8 cellular contexts compared by ENCODE assay signal in genomic region chr3:71752911-71753715, GRCh38. TPM values are rescaled to one million over a fixed set of nuclear protein-coding genes. Genes with fewer than 3 reads are reported as not detected.
DNase-seq lines count a peak whose midpoint lies in the region; ATAC-seq, FAIRE-seq and TF ChIP-seq lines count a peak whose summit lies in the region.

No MANE protein-coding gene starts in this region.

- H3K9me3 Mint-ChIP-seq in T-helper 2 cell treated with Interferon-gamma antibody and Interleukin-4, amounts not matched to agents 5 μg/mL and 100 μg/mL, for 36 hours = no peaks in the 10 kb centered on the region

- CTCF ChIA-PET in GM12878 (lab: Yijun Ruan, JAX) = no interaction called here

- H3K9ac ChIP-seq in GM12878 (ENCODE audit: control insufficient read depth, insufficient read depth, low read length) = no peak overlapping the region

- H3K4me1 ChIP-seq in GM12878 (ENCODE audit: control insufficient read depth, insufficient read depth, low read length) = no peaks in the 10 kb centered on the region
- no peaks in the 10 kb centered on the region for H3K4me1 ChIP-seq in right lobe of liver
- peaks cover 4% of the 10 kb centered on the region for H3K4me1 ChIP-seq in testis

- H3K4me1 Mint-ChIP-seq in T-helper 2 cell treated with Interferon-gamma antibody and Interleukin-4, amounts not matched to agents 5 μg/mL and 100 μg/mL, for 36 hours (ENCODE audit: low read depth) = peaks cover 2% of the 10 kb centered on the region

- RAD21 ChIA-PET in GM12878 (lab: Charles Lee; ENCODE audit: unreplicated experiment) = no interaction called here

- in situ Hi-C loops in GM12878 (cut with MboI) = no loop called here

- peaks cover 70% of the 10 kb centered on the region for H3K27me3 Mint-ChIP-seq in T-helper 2 cell treated with Interferon-gamma antibody and Interleukin-4, amounts not matched to agents 5 μg/mL and 100 μg/mL, for 36 hours (ENCODE audit: low read depth)

- TF ChIP-seq CTCF in GM12878 (IDR thresholded peaks at IDR 0.05 in 2 of 3, conservative IDR thresholded peaks at IDR 0.05 in 1 of 3; ENCODE audit: control insufficient read depth in 2 of 3, extremely low read depth in 1 of 3, insufficient read depth in 1 of 3, low read depth in 3 of 3, low read length in 3 of 3) = no peak
- TF ChIP-seq CTCF in right lobe of liver (IDR thresholded peaks at IDR 0.05) = no peak
- TF ChIP-seq CTCF in testis (IDR thresholded peaks at IDR 0.05) = no peak

- peak overlapping the region; percentile 42 for H3K4me3 Mint-ChIP-seq in T-helper 2 cell treated with Interferon-gamma antibody and Interleukin-4, amounts not matched to agents 5 μg/mL and 100 μg/mL, for 36 hours

- TF ChIP-seq EP300 in GM12878 (IDR thresholded peaks at IDR 0.05; ENCODE audit: borderline replicate concordance in 1 of 2, control insufficient read depth in 1 of 2, low read depth in 2 of 2, low read length in 2 of 2) = no peak

- H3K27me3 ChIP-seq in GM12878 (replicated peaks in 1 of 2; ENCODE audit: control insufficient read depth in 2 of 2, insufficient read depth in 2 of 2, low read length in 1 of 2) = peaks cover 7 to 11% of the 10 kb centered on the region in 2 experiments; a peak in 3 of 4 replicates
- peaks cover 0 to 11% of the 10 kb centered on the region in 2 donors for H3K27me3 ChIP-seq in right lobe of liver
- H3K27me3 ChIP-seq in testis = no peaks in the 10 kb centered on the region

- FAIRE-seq in GM12878 (lab: Jason Lieb, UNC) = no peak

- no peaks in the 10 kb centered on the region for H3K79me2 ChIP-seq in GM12878 (ENCODE audit: control insufficient read depth, insufficient read depth, low read length)

- no peak for TF ChIP-seq RAD21 in GM12878 (IDR thresholded peaks at IDR 0.05; ENCODE audit: insufficient read depth, low read depth, low read length)

- H3K27ac Mint-ChIP-seq in T-helper 2 cell treated with Interferon-gamma antibody and Interleukin-4, amounts not matched to agents 5 μg/mL and 100 μg/mL, for 36 hours = no peak overlapping the region

- H3K27ac ChIP-seq in GM12878 (ENCODE audit: control insufficient read depth, insufficient read depth) = no peak overlapping the region
- no peak overlapping the region for H3K27ac ChIP-seq in right lobe of liver
- peak overlapping the region in 1 of 2 donors; percentile 45 for H3K27ac ChIP-seq in testis

- H3K36me3 ChIP-seq in GM12878 (ENCODE audit: control insufficient read depth in 2 of 2, insufficient read depth in 2 of 2, low read length in 1 of 2) = no peaks in the 10 kb centered on the region
- H3K36me3 ChIP-seq in right lobe of liver = no peaks in the 10 kb centered on the region
- no peaks in the 10 kb centered on the region for H3K36me3 ChIP-seq in testis (ENCODE audit: low read depth, missing control alignments)

- no peak overlapping the region for H3K4me2 ChIP-seq in GM12878 (ENCODE audit: control insufficient read depth, insufficient read depth)

- POLR2A ChIA-PET in GM12878 (lab: Charles Lee) = no interaction called here

- WGBS in GM12878 (ENCODE audit: insufficient coverage, insufficient replicate concordance, low lambda C conversion rate, missing lambda C conversion rate) = 25% methylated on average over 31 of the region's 67 CpGs
- 4% methylated on average over 13 of the region's 67 CpGs for WGBS in right lobe of liver (ENCODE audit: insufficient coverage, low coverage, low lambda C conversion rate, missing lambda C conversion rate)
- 10 to 29% methylated on average over 14 to 51 of the region's 67 CpGs for WGBS in testis, 2 donors

- H2AFZ ChIP-seq in GM12878 (ENCODE audit: control insufficient read depth, low read depth, low read length) = no peak overlapping the region

- H3K4me3 ChIP-seq in GM12878 (no peak overlapping the region), right lobe of liver (peak overlapping the region; percentile 14 to 47 (median 23)), testis (peak overlapping the region; percentile 32 to 56)

- no peaks in the 10 kb centered on the region for H3K36me3 Mint-ChIP-seq in T-helper 2 cell treated with Interferon-gamma antibody and Interleukin-4, amounts not matched to agents 5 μg/mL and 100 μg/mL, for 36 hours (ENCODE audit: low read depth)

- BruUV-seq in GM12878 (replicated peaks; lab: Mats Ljungman, UMichigan) = no TSS peak

- no peaks in the 10 kb centered on the region for H4K20me1 ChIP-seq in GM12878 (ENCODE audit: control insufficient read depth, insufficient read depth)

- no peak for DNase-seq in T-helper 2 cell treated with Interferon-gamma antibody and Interleukin-4, amounts not matched to agents 5 μg/mL and 100 μg/mL, for 36 hours (ENCODE audit: low spot score)
- DNase-seq in T-helper 2 cell (no peak), GM12878 (ENCODE audit: low read depth, low spot score) (no peak), right lobe of liver (no peak), testis (peak; percentile 22), NCI-H446 treated with DMSO at 0.1 percent for 48 hours (lab: John Stamatoyannopoulos, UW) (no peak), COLO829 (ENCODE audit: low spot score) (no peak)

- intact Hi-C loops in GM12878 (cut with micrococcal nuclease; ENCODE audit: unreplicated experiment) = no loop called here
- intact Hi-C loops in right lobe of liver (cut with DNase I) = no loop called here
- intact Hi-C loops in testis (cut with DNase I; ENCODE audit: low total_unique reads) = no loop called here

- SMC1A ChIA-PET in GM12878 (lab: Charles Lee; ENCODE audit: uncharacterized antibody, unreplicated experiment) = no interaction called here

- no peak for ATAC-seq in GM12878
- ATAC-seq in right lobe of liver = no peak
- no peak for ATAC-seq in HG03457 (IDR thresholded peaks at IDR 0.05; ENCODE audit: unreplicated experiment)

- no peak for TF ChIP-seq POLR2A in GM12878 (IDR thresholded peaks at IDR 0.05; ENCODE audit: low read depth, low read length)
- no peak for TF ChIP-seq POLR2A in right lobe of liver (IDR thresholded peaks at IDR 0.05)
- no peak for TF ChIP-seq POLR2A in testis (IDR thresholded peaks at IDR 0.05)

- no peaks in the 10 kb centered on the region for H3K9me3 ChIP-seq in GM12878 (replicated peaks; ENCODE audit: control insufficient read depth, insufficient read depth, low read length)
- no peaks in the 10 kb centered on the region for H3K9me3 ChIP-seq in right lobe of liver
- H3K9me3 ChIP-seq in testis = no peaks in the 10 kb centered on the region

RNA-seq across cellular contexts. Expression of gene GPR27, which starts 0.5 kb away (rescaled TPM):
- total RNA-seq in GM12878 (2013; cell fraction: nucleolus; rRNA removed) = not detected in 2 replicates
- total RNA-seq in GM12878 (2014; rRNA removed) (not detected in 2 replicates), GM12878 (2014; rRNA removed; fragmentation: Illumina TruSeq; extraction: Trizol) (not detected in 2 replicates), GM12878 (2021) (not detected in 2 replicates), right lobe of liver (under 1 TPM in 5 of 6 experiments, not detected in 1; 0.09 to 0.37 (median 0.12) TPM), testis (10 to 100 TPM; 28.1 to 30.4 TPM)
- polyA plus RNA-seq in GM12878 (2011; ENCODE audit: low read depth) = not detected
- polyA plus RNA-seq in GM12878 (2011; rRNA removed) (not detected in 2 replicates), GM12878 (2014; fragmentation: Illumina TruSeq; extraction: Trizol) (not detected in 2 replicates), GM12878 (2014; fragmentation: Nextera tagmentation; extraction: Ambion mirVana) (not detected), GM12878 (2014; rRNA removed) (not detected in 2 replicates), GM12878 (2016; fragmentation: Nextera tagmentation; extraction: Ambion mirVana) (not detected), testis (ENCODE audit: insufficient read depth, low read depth, low replicate concordance) (11.3 TPM)
- not detected in 2 replicates for polyA plus RNA-seq in GM12878 (2011; cell fraction: cytosol; rRNA removed)
- polyA plus RNA-seq in GM12878 (2011; cell fraction: nucleus; rRNA removed) = not detected in 2 replicates
- not detected in 2 replicates for polyA plus RNA-seq in GM12878 (2012)
- polyA minus RNA-seq in GM12878 (2011; rRNA and poly(A)+ RNA removed) = not detected in 2 replicates
- polyA minus RNA-seq in GM12878 (2011; cell fraction: cytosol; rRNA and poly(A)+ RNA removed) = not detected in 2 replicates
- polyA minus RNA-seq in GM12878 (2011; cell fraction: nucleus; rRNA and poly(A)+ RNA removed) = not detected in 2 replicates

RNA-seq across cellular contexts. Expression of gene EIF4E3, which starts 27.9 kb away (rescaled TPM):
- total RNA-seq in GM12878 (2013; cell fraction: nucleolus; rRNA removed) = not detected in 2 replicates
- under 0.01 and 0.06 TPM in 2 replicates for total RNA-seq in GM12878 (2014; rRNA removed)
- total RNA-seq in GM12878 (2014; rRNA removed; fragmentation: Illumina TruSeq; extraction: Trizol) = 0.09 and 0.18 TPM in 2 replicates
- 0.24 and 0.38 TPM in 2 replicates for total RNA-seq in GM12878 (2021)
- polyA plus RNA-seq in GM12878 (2011; ENCODE audit: low read depth) = 0.31 TPM
- 0.30 and 0.37 TPM in 2 replicates for polyA plus RNA-seq in GM12878 (2011; rRNA removed)
- polyA plus RNA-seq in GM12878 (2011; cell fraction: cytosol; rRNA removed) = 0.10 and 0.12 TPM in 2 replicates
- polyA plus RNA-seq in GM12878 (2011; cell fraction: nucleus; rRNA removed) = 0.03 and 0.06 TPM in 2 replicates
- 0.41 and 0.44 TPM in 2 replicates for polyA plus RNA-seq in GM12878 (2012)
- 0.06 and 0.24 TPM in 2 replicates for polyA plus RNA-seq in GM12878 (2014; fragmentation: Illumina TruSeq; extraction: Trizol)
- under 1 TPM; 0.05 to 0.18 TPM for polyA plus RNA-seq in GM12878 (2014; fragmentation: Nextera tagmentation; extraction: Ambion mirVana)
- polyA plus RNA-seq in GM12878 (2014; rRNA removed) = 0.13 and 0.22 TPM in 2 replicates
- under 1 TPM in 1 of 2 experiments, not detected in 1; 0.16 TPM for polyA plus RNA-seq in GM12878 (2016; fragmentation: Nextera tagmentation; extraction: Ambion mirVana)
- polyA minus RNA-seq in GM12878 (2011; rRNA and poly(A)+ RNA removed) = 0.15 and 0.21 TPM in 2 replicates
- polyA minus RNA-seq in GM12878 (2011; cell fraction: cytosol; rRNA and poly(A)+ RNA removed) = not detected in 2 replicates
- 0.10 TPM in 1 of 2 replicates, not detected in the other for polyA minus RNA-seq in GM12878 (2011; cell fraction: nucleus; rRNA and poly(A)+ RNA removed)
- 10 to 100 TPM in 2 of 6 experiments, 1 to 10 TPM in 4; 6.4 to 12.2 (median 8.2) TPM for total RNA-seq in right lobe of liver
- total RNA-seq in testis = 10 to 100 TPM; 15.4 to 17.4 TPM
- polyA plus RNA-seq in testis (ENCODE audit: insufficient read depth, low read depth, low replicate concordance) = 10.4 TPM

RNA-seq across cellular contexts. Expression of gene PROK2, which starts 31.8 kb away (rescaled TPM):
- not detected in 2 replicates for total RNA-seq in GM12878 (2013; cell fraction: nucleolus; rRNA removed)
- total RNA-seq in GM12878 (2014; rRNA removed) (not detected in 2 replicates), GM12878 (2014; rRNA removed; fragmentation: Illumina TruSeq; extraction: Trizol) (not detected in 2 replicates), GM12878 (2021) (not detected in 2 replicates), right lobe of liver (under 1 TPM; 0.31 to 0.78 (median 0.47) TPM), testis (1 to 10 TPM; 4.9 to 7.7 TPM)
- polyA plus RNA-seq in GM12878 (2011; ENCODE audit: low read depth) = not detected
- polyA plus RNA-seq in GM12878 (2011; rRNA removed) (not detected in 2 replicates), GM12878 (2014; fragmentation: Illumina TruSeq; extraction: Trizol) (not detected in 2 replicates), GM12878 (2014; fragmentation: Nextera tagmentation; extraction: Ambion mirVana) (not detected), GM12878 (2014; rRNA removed) (not detected in 2 replicates), GM12878 (2016; fragmentation: Nextera tagmentation; extraction: Ambion mirVana) (not detected), testis (ENCODE audit: insufficient read depth, low read depth, low replicate concordance) (23.1 TPM)
- polyA plus RNA-seq in GM12878 (2011; cell fraction: cytosol; rRNA removed) = not detected in 2 replicates
- polyA plus RNA-seq in GM12878 (2011; cell fraction: nucleus; rRNA removed) = not detected in 2 replicates
- polyA plus RNA-seq in GM12878 (2012) = not detected in 2 replicates
- polyA minus RNA-seq in GM12878 (2011; rRNA and poly(A)+ RNA removed) = not detected in 2 replicates
- polyA minus RNA-seq in GM12878 (2011; cell fraction: cytosol; rRNA and poly(A)+ RNA removed) = not detected in 2 replicates
- polyA minus RNA-seq in GM12878 (2011; cell fraction: nucleus; rRNA and poly(A)+ RNA removed) = not detected in 2 replicates

Comparison
In these comparisons a context has a peak if more than half of its experiments do, and no peak if none do; other contexts are left out.
1. RNA of gene GPR27, which starts 0.5 kb away (total RNA-seq): 28.1 to 30.4 TPM in testis; 0.09 to 0.37 TPM in right lobe of liver and not detected in GM12878; every median in the first group is over 10 times any median in the second.
2. RNA of gene EIF4E3, which starts 27.9 kb away (total RNA-seq): 15.4 to 17.4 TPM in testis and 6.4 to 12.2 TPM in right lobe of liver; under 0.01 to 0.38 TPM in GM12878; every median in the first group is over 4 times any median in the second.